Comparison of ENCODE assay signal across 23 cellular contexts in the genomic region with DNA sequence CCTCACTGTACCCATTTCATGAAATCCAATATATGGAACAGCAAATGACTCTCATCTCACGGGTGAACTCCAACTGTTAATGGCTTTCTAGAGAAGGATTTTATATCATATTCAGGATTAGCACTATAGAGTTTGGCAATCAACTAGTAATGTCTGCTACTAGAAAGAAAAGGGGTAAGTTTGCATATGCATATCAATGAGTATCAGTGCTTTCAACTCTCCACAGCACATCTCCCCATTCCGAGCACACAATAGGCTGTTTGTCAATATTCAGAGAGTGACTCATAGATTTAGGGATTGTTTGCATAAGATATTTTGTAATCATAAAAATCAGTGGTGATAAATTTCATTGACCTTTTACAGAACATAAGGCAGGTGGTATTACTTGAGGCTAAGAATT.
"Had no signal": no experiment of that assay in that cellular context is flagged by ENCODE, and none has a peak within 500 bp of the region (broad histone marks: within the 10 kb centered on the region; RNA-seq: fewer than 3 reads in every experiment).

No MANE protein-coding gene starts in this region.

- H3K36me3 ChIP-seq: SJSA1 had no signal

- DNase-seq: IMR-90, Kasumi-1, MM.1S, NCI-H1092 treated with DMSO at 0.1 percent for 48 hours, NCI-H1436 treated with DMSO at 0.1 percent for 48 hours, NCI-H1694, NCI-H187 treated with DMSO at 0.1 percent for 48 hours, NCI-H2029 treated with DMSO at 0.1 percent for 48 hours, NCI-H2171 treated with DMSO at 0.1 percent for 48 hours, NCI-H345, NCI-H524 treated with DMSO at 0.1 percent for 48 hours, NCI-H69, NCI-H774, Right ventricle myocardium superior, RPMI8226, SIG-M5 had no signal

- H3K4me3 ChIP-seq: SJSA1, SK-N-MC had no signal

- ATAC-seq: HepG2 had no signal

- H3K4me2 ChIP-seq: KMS-11 had no signal

- FAIRE-seq: HepG2, HTR-8/SVneo, RCC 7860 had no signal

- H3K27me3 ChIP-seq: SJSA1 had no signal

- H3K27ac ChIP-seq: HL-60, KMS-11, SJSA1, SK-N-MC had no signal

- H3K4me1 ChIP-seq: SJSA1 had no signal

- H3K9me3 ChIP-seq: SJSA1 had no signal

- H3K9ac ChIP-seq: KMS-11 had no signal
